ENCODE assay signal across 10 cellular contexts in the genomic region with DNA sequence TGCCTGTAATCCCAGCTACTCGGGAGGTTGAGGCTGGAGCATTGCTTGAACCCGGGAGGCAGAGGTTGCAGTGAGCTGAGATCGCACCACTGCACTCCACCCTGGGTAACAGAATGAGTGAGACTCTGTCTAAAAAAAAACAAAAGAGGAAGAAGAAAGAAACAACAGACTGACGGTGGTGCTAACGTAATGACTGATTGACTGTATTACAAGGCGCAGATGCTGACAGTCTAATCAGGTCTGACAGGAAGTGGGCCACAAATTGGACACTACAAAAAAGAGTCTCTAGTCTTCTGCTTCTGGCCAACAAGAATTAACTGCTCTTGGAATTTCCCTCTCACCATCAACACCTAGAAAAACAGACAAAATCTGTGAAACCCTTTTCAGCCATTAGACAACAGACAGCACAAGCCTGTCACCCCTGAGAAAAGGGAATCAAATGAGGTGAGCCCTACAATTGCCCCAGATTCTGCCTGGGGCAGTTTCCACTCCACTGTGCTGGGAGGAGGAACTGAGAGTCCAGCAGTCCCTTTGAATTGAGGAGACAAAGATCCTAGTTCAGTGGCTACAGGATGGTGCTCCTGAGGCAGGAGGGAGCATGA. TPM values are rescaled to one million over a fixed set of nuclear protein-coding genes. Genes with fewer than 3 reads are reported as not detected.
A peak's percentile ranks its signal among the peaks of the same experiment; 100 is the strongest.
DNase-seq lines count a peak whose midpoint lies in the region; ATAC-seq lines count a peak whose summit lies in the region.
"Had no signal": no experiment of that assay in that cellular context is flagged by ENCODE, and none has a peak within 500 bp of the region (broad histone marks: within the 10 kb centered on the region; RNA-seq: fewer than 3 reads in every experiment).

No MANE protein-coding gene starts in this region.

- CTCF ChIA-PET in activated CD4-positive, alpha-beta T cell treated with anti-CD3 and anti-CD28 coated beads, Interleukin-2, amount 10 ng/mL, durations not matched to agents 7 days and 5 days (lab: Charles Lee) = no interaction called here

- peaks cover 8% of the 10 kb centered on the region for H3K36me3 Mint-ChIP-seq in effector memory CD8-positive, alpha-beta T cell (ENCODE audit: insufficient read depth)
- H3K36me3 Mint-ChIP-seq in activated CD4-positive, alpha-beta T cell treated with anti-CD3 and anti-CD28 coated beads, Interleukin-2, amount 10 ng/mL, durations not matched to agents 7 days and 5 days (ENCODE audit: low read depth) = no peaks in the 10 kb centered on the region
- H3K36me3 Mint-ChIP-seq: activated CD8-positive, alpha-beta memory T cell treated with anti-CD3 and anti-CD28 coated beads, Interleukin-2, amount 10 ng/mL, durations not matched to agents 7 days and 5 days had no signal

- H3K4me3 Mint-ChIP-seq in effector memory CD8-positive, alpha-beta T cell = no peak overlapping the region
- no peak overlapping the region for H3K4me3 Mint-ChIP-seq in activated CD4-positive, alpha-beta T cell treated with anti-CD3 and anti-CD28 coated beads, Interleukin-2, amount 10 ng/mL, durations not matched to agents 7 days and 5 days
- H3K4me3 Mint-ChIP-seq: activated CD8-positive, alpha-beta memory T cell treated with anti-CD3 and anti-CD28 coated beads, Interleukin-2, amount 10 ng/mL, durations not matched to agents 7 days and 5 days; dendritic cell treated with granulocyte-macrophage colony-stimulating factor and Interleukin-4, amounts not matched to agents 40 ng/mL and 50 ng/mL, for 4 days had no signal

- DNase-seq in effector memory CD8-positive, alpha-beta T cell = no peak
- no peak for DNase-seq in DMS 273 (lab: John Stamatoyannopoulos, UW; ENCODE audit: unreplicated experiment)
- DNase-seq in NCI-H748 (lab: John Stamatoyannopoulos, UW; ENCODE audit: unreplicated experiment) = no peak
- DNase-seq in activated CD4-positive, alpha-beta T cell treated with anti-CD3 and anti-CD28 coated beads, Interleukin-2, amount 10 ng/mL, durations not matched to agents 7 days and 5 days = no peak
- no peak for DNase-seq in activated effector memory CD4-positive, alpha-beta T cell treated with anti-CD3 and anti-CD28 coated beads, Interleukin-2, amount 50 U/mL, for 16 hours
- DNase-seq: activated CD8-positive, alpha-beta memory T cell treated with anti-CD3 and anti-CD28 coated beads, Interleukin-2, amount 10 ng/mL, durations not matched to agents 7 days and 5 days had no signal

- ATAC-seq in GM18519 (IDR thresholded peaks at IDR 0.05; ENCODE audit: low FRiP score, unreplicated experiment) (peak; percentile 77), GM21619 (IDR thresholded peaks at IDR 0.05; ENCODE audit: unreplicated experiment) (peak; percentile 62), HG03571 (IDR thresholded peaks at IDR 0.05; ENCODE audit: unreplicated experiment) (peak; percentile 67)
- ATAC-seq in effector memory CD8-positive, alpha-beta T cell (replicated peaks) = peak; percentile 35
- ATAC-seq: activated CD8-positive, alpha-beta memory T cell treated with anti-CD3 and anti-CD28 coated beads, Interleukin-2, amount 10 ng/mL, durations not matched to agents 7 days and 5 days had no signal

- no peaks in the 10 kb centered on the region for H3K9me3 Mint-ChIP-seq in effector memory CD8-positive, alpha-beta T cell
- H3K9me3 Mint-ChIP-seq in activated CD4-positive, alpha-beta T cell treated with anti-CD3 and anti-CD28 coated beads, Interleukin-2, amount 10 ng/mL, durations not matched to agents 7 days and 5 days = no peaks in the 10 kb centered on the region
- H3K9me3 Mint-ChIP-seq: dendritic cell treated with granulocyte-macrophage colony-stimulating factor and Interleukin-4, amounts not matched to agents 40 ng/mL and 50 ng/mL, for 4 days had no signal

- H3K27me3 Mint-ChIP-seq in effector memory CD8-positive, alpha-beta T cell = peaks cover 0 to 5% of the 10 kb centered on the region in 2 donors
- peaks cover 20% of the 10 kb centered on the region for H3K27me3 Mint-ChIP-seq in activated CD4-positive, alpha-beta T cell treated with anti-CD3 and anti-CD28 coated beads, Interleukin-2, amount 10 ng/mL, durations not matched to agents 7 days and 5 days

- no peak overlapping the region for H3K27ac Mint-ChIP-seq in effector memory CD8-positive, alpha-beta T cell
- no peak overlapping the region for H3K27ac Mint-ChIP-seq in activated CD4-positive, alpha-beta T cell treated with anti-CD3 and anti-CD28 coated beads, Interleukin-2, amount 10 ng/mL, durations not matched to agents 7 days and 5 days
- H3K27ac Mint-ChIP-seq: activated CD8-positive, alpha-beta memory T cell treated with anti-CD3 and anti-CD28 coated beads, Interleukin-2, amount 10 ng/mL, durations not matched to agents 7 days and 5 days; dendritic cell treated with granulocyte-macrophage colony-stimulating factor and Interleukin-4, amounts not matched to agents 40 ng/mL and 50 ng/mL, for 4 days had no signal

- H3K4me1 Mint-ChIP-seq in effector memory CD8-positive, alpha-beta T cell (ENCODE audit: low read depth in 2 of 2) = peaks cover 0 to 9% of the 10 kb centered on the region in 2 donors
- peaks cover 31% of the 10 kb centered on the region for H3K4me1 Mint-ChIP-seq in activated CD4-positive, alpha-beta T cell treated with anti-CD3 and anti-CD28 coated beads, Interleukin-2, amount 10 ng/mL, durations not matched to agents 7 days and 5 days

- POLR2A ChIA-PET in activated CD4-positive, alpha-beta T cell treated with anti-CD3 and anti-CD28 coated beads, Interleukin-2, amount 10 ng/mL, durations not matched to agents 7 days and 5 days (lab: Charles Lee) = no interaction called here

RNA-seq across cellular contexts. Expression of a gene that starts 43.2 kb away (rescaled TPM):
- total RNA-seq in activated CD4-positive, alpha-beta T cell treated with anti-CD3 and anti-CD28 coated beads, Interleukin-2, amount 10 ng/mL, durations not matched to agents 7 days and 5 days = 1 to 10 TPM; 6.1 to 8.6 TPM
